9 cellular contexts compared by ENCODE assay signal in genomic region chr2:172734711-172735645, GRCh38. TPM values are rescaled to one million over a fixed set of nuclear protein-coding genes. Genes with fewer than 3 reads are reported as not detected.
A peak's percentile ranks its signal among the peaks of the same experiment; 100 is the strongest.
DNase-seq lines count a peak whose midpoint lies in the region; TF ChIP-seq lines count a peak whose summit lies in the region.
"Had no signal": no experiment of that assay in that cellular context is flagged by ENCODE, and none has a peak within 500 bp of the region (broad histone marks: within the 10 kb centered on the region; RNA-seq: fewer than 3 reads in every experiment).

No MANE protein-coding gene starts in this region.

- intact Hi-C loops in activated CD4-positive, alpha-beta memory T cell treated with anti-CD3 and anti-CD28 coated beads for 36 hours (cut with micrococcal nuclease): no loop called here

- no peak for TF ChIP-seq POLR2A in tibial nerve (IDR thresholded peaks at IDR 0.05)

- H3K4me3 ChIP-seq in liver (ENCODE audit: low read depth in 1 of 3, low read length in 3 of 3) (peak overlapping the region in 2 of 3 donors; percentile 45 to 83), tibial nerve (peak overlapping the region in 2 of 4 donors; percentile 14 to 54)

- no peak overlapping the region for H3K9ac ChIP-seq in liver (ENCODE audit: low read depth in 1 of 2, low read length in 2 of 2)

- whole genome bisulfite sequencing in liver: 43% methylated on average over 30 of the region's 30 CpGs
- 31 to 40% methylated on average over 29 to 30 of the region's 30 CpGs for WGBS in tibial nerve, 2 donors

- POLR2A ChIA-PET in activated CD4-positive, alpha-beta memory T cell treated with anti-CD3 and anti-CD28 coated beads for 36 hours (lab: Charles Lee): no interaction called here
- POLR2A ChIA-PET in activated CD4-positive, alpha-beta memory T cell treated with anti-CD3 and anti-CD28 coated beads, Interleukin-2, amount 10 ng/mL, durations not matched to agents 7 days and 5 days (lab: Charles Lee): no interaction called here

- TF ChIP-seq CTCF in liver (IDR thresholded peaks at IDR 0.05; ENCODE audit: low read depth, low read length, missing input control) (no peak), type B pancreatic cell (conservative IDR thresholded peaks at IDR 0.05) (no peak), tibial nerve (IDR thresholded peaks at IDR 0.05) (no peak)

- TF ChIP-seq EP300 in tibial nerve (IDR thresholded peaks at IDR 0.05): no peak

- H3K27me3 ChIP-seq in liver (ENCODE audit: control insufficient read depth in 4 of 4, insufficient read depth in 4 of 4, low read length in 3 of 4) (no peaks in the 10 kb centered on the region), tibial nerve (peaks cover 0 to 63% of the 10 kb centered on the region in 2 donors)

- peaks cover 51% of the 10 kb centered on the region for H3K27me3 Mint-ChIP-seq in activated CD4-positive, alpha-beta memory T cell treated with anti-CD3 and anti-CD28 coated beads for 36 hours
- peaks cover 62% of the 10 kb centered on the region for H3K27me3 Mint-ChIP-seq in activated CD4-positive, alpha-beta memory T cell treated with anti-CD3 and anti-CD28 coated beads, Interleukin-2, amount 10 ng/mL, durations not matched to agents 7 days and 5 days
- peaks cover 47% of the 10 kb centered on the region for H3K27me3 Mint-ChIP-seq in type B pancreatic cell

- H3K4me1 ChIP-seq in liver (ENCODE audit: control insufficient read depth in 4 of 4, insufficient read depth in 4 of 4, low read length in 3 of 4) (peaks cover 2 to 7% (median 4%) of the 10 kb centered on the region in 4 donors), tibial nerve (peaks cover 0 to 16% (median 0%) of the 10 kb centered on the region in 4 donors)

- H3K4me3 Mint-ChIP-seq in activated CD4-positive, alpha-beta memory T cell treated with anti-CD3 and anti-CD28 coated beads for 36 hours: peak overlapping the region; percentile 30
- no peak overlapping the region for H3K4me3 Mint-ChIP-seq in activated CD4-positive, alpha-beta memory T cell treated with anti-CD3 and anti-CD28 coated beads, Interleukin-2, amount 10 ng/mL, durations not matched to agents 7 days and 5 days
- peak overlapping the region; percentile 82 for H3K4me3 Mint-ChIP-seq in type B pancreatic cell

- no peak for TF ChIP-seq RAD21 in liver (IDR thresholded peaks at IDR 0.05)

- peak; percentile 37 for DNase-seq in activated CD4-positive, alpha-beta memory T cell treated with anti-CD3 and anti-CD28 coated beads for 36 hours
- DNase-seq in activated CD4-positive, alpha-beta memory T cell treated with anti-CD3 and anti-CD28 coated beads, Interleukin-2, amount 10 ng/mL, durations not matched to agents 7 days and 5 days: no peak
- DNase-seq in type B pancreatic cell (ENCODE audit: extremely low spot score, unreplicated experiment) (no peak), NOMO-1 (lab: John Stamatoyannopoulos, UW; ENCODE audit: unreplicated experiment in 2 of 2) (no peak), tibial nerve (ENCODE audit: low spot score in 2 of 2) (no peak), T-helper 9 cell (no peak)
- DNase-seq: NCI-H1436 treated with DMSO at 0.1 percent for 48 hours had no signal

- H3K27ac Mint-ChIP-seq in activated CD4-positive, alpha-beta memory T cell treated with anti-CD3 and anti-CD28 coated beads for 36 hours: no peak overlapping the region
- no peak overlapping the region for H3K27ac Mint-ChIP-seq in activated CD4-positive, alpha-beta memory T cell treated with anti-CD3 and anti-CD28 coated beads, Interleukin-2, amount 10 ng/mL, durations not matched to agents 7 days and 5 days
- H3K27ac Mint-ChIP-seq in type B pancreatic cell: peak overlapping the region; percentile 76

- CTCF ChIA-PET in activated CD4-positive, alpha-beta memory T cell treated with anti-CD3 and anti-CD28 coated beads for 36 hours (lab: Charles Lee): no interaction called here
- CTCF ChIA-PET in activated CD4-positive, alpha-beta memory T cell treated with anti-CD3 and anti-CD28 coated beads, Interleukin-2, amount 10 ng/mL, durations not matched to agents 7 days and 5 days (lab: Charles Lee): no interaction called here

- peaks cover 5% of the 10 kb centered on the region for H3K4me1 Mint-ChIP-seq in activated CD4-positive, alpha-beta memory T cell treated with anti-CD3 and anti-CD28 coated beads for 36 hours (ENCODE audit: low read depth)
- peaks cover 3% of the 10 kb centered on the region for H3K4me1 Mint-ChIP-seq in activated CD4-positive, alpha-beta memory T cell treated with anti-CD3 and anti-CD28 coated beads, Interleukin-2, amount 10 ng/mL, durations not matched to agents 7 days and 5 days
- no peaks in the 10 kb centered on the region for H3K4me1 Mint-ChIP-seq in type B pancreatic cell (ENCODE audit: unreplicated experiment)

- no peaks in the 10 kb centered on the region for H3K9me3 ChIP-seq in liver (ENCODE audit: control insufficient read depth in 4 of 4, low read length in 3 of 4)
- H3K9me3 ChIP-seq in tibial nerve: no peaks in the 10 kb centered on the region

- no peaks in the 10 kb centered on the region for H3K9me3 Mint-ChIP-seq in activated CD4-positive, alpha-beta memory T cell treated with anti-CD3 and anti-CD28 coated beads for 36 hours
- no peaks in the 10 kb centered on the region for H3K9me3 Mint-ChIP-seq in activated CD4-positive, alpha-beta memory T cell treated with anti-CD3 and anti-CD28 coated beads, Interleukin-2, amount 10 ng/mL, durations not matched to agents 7 days and 5 days
- no peaks in the 10 kb centered on the region for H3K9me3 Mint-ChIP-seq in type B pancreatic cell

- H3K36me3 Mint-ChIP-seq in activated CD4-positive, alpha-beta memory T cell treated with anti-CD3 and anti-CD28 coated beads for 36 hours: no peaks in the 10 kb centered on the region
- no peaks in the 10 kb centered on the region for H3K36me3 Mint-ChIP-seq in activated CD4-positive, alpha-beta memory T cell treated with anti-CD3 and anti-CD28 coated beads, Interleukin-2, amount 10 ng/mL, durations not matched to agents 7 days and 5 days (ENCODE audit: low read depth)
- H3K36me3 Mint-ChIP-seq in type B pancreatic cell: no peaks in the 10 kb centered on the region

- peak overlapping the region; percentile 14 for H3K27ac ChIP-seq in angular gyrus (ENCODE audit: low read depth, low read length)
- no peak overlapping the region for H3K27ac ChIP-seq in liver (ENCODE audit: low read depth in 1 of 2, low read length in 2 of 2)
- H3K27ac ChIP-seq in tibial nerve: no peak overlapping the region

- H3K36me3 ChIP-seq in liver (ENCODE audit: control insufficient read depth in 4 of 4, insufficient read depth in 3 of 4, low read depth in 1 of 4, low read length in 3 of 4): no peaks in the 10 kb centered on the region
- H3K36me3 ChIP-seq in tibial nerve: no peaks in the 10 kb centered on the region

TF ChIP-seq in liver, 16 proteins besides CTCF, POLR2A, EP300 and RAD21:
- TF ChIP-seq FOXA2 (IDR thresholded peaks at IDR 0.05) (no peak), JUND (IDR thresholded peaks at IDR 0.05) (no peak)

RNA-seq across cellular contexts. Expression of gene RAPGEF4, which starts 0.7 kb away (rescaled TPM):
- total RNA-seq in activated CD4-positive, alpha-beta memory T cell treated with anti-CD3 and anti-CD28 coated beads for 36 hours: under 1 TPM in 1 of 2 experiments, not detected in 1; 0.21 TPM
- total RNA-seq in activated CD4-positive, alpha-beta memory T cell treated with anti-CD3 and anti-CD28 coated beads, Interleukin-2, amount 10 ng/mL, durations not matched to agents 7 days and 5 days: under 1 TPM; 0.23 to 0.40 TPM
- total RNA-seq in liver (10 to 100 TPM in 1 of 2 donors, 1 to 10 TPM in 1; 1.5 to 18.2 TPM), type B pancreatic cell (ENCODE audit: low replicate concordance) (4.3 and 4.4 TPM in 2 replicates), tibial nerve (10 to 100 TPM in 1 of 4 donors, 1 to 10 TPM in 3; 3.6 to 12.0 (median 6.7) TPM)
- 1 to 10 TPM; 7.5 to 9.1 TPM for polyA plus RNA-seq in liver
